8 cellular contexts compared by ENCODE assay signal in the genomic region with DNA sequence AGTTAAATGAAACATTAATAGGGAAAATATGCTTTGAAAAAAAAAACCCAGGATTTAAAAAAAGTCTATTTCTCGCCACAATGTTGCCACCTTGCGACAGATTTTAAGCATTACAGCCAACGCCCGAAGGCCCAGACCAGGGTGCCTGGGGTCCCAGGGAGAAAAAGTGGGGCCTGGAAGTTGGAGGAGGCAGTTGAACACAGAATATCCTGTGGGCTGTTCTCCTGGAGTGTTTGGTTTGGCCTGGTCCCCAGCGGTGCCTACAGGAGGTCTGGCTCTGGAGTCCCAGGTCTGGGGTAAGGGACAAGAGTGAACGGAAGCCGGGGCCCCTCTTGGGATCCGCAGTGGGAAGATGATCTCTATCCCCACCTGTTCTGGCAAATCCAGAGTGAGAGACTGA. TPM values are rescaled to one million over a fixed set of nuclear protein-coding genes. Genes with fewer than 3 reads are reported as not detected.
DNase-seq lines count a peak whose midpoint lies in the region; ATAC-seq, FAIRE-seq and TF ChIP-seq lines count a peak whose summit lies in the region.

No MANE protein-coding gene starts in this region.

- FAIRE-seq in bronchial epithelial cell (lab: Jason Lieb, UNC), result no peak

- H3K9me3 ChIP-seq in CD4-positive, CD25-positive, alpha-beta regulatory T cell (ENCODE audit: control insufficient read depth in 2 of 2, low read length in 2 of 2), result no peaks in the 10 kb centered on the region
- H3K9me3 ChIP-seq in SU-DHL-6 (ENCODE audit: insufficient read depth, low read length) (no peaks in the 10 kb centered on the region), thoracic aorta (no peaks in the 10 kb centered on the region)

- no peaks in the 10 kb centered on the region for H3K79me2 ChIP-seq in SU-DHL-6 (ENCODE audit: insufficient read depth, low read length)

- peaks cover 13 to 57% (median 26%) of the 10 kb centered on the region in 4 donors for H3K4me1 Mint-ChIP-seq in CD4-positive, CD25-positive, alpha-beta regulatory T cell
- H3K4me1 Mint-ChIP-seq in HFFc6 (ENCODE audit: low read depth), result peaks cover 44% of the 10 kb centered on the region

- H3K4me1 ChIP-seq in CD4-positive, CD25-positive, alpha-beta regulatory T cell (ENCODE audit: control insufficient read depth, insufficient read depth, low read length, poor library complexity, severe bottlenecking), result peaks cover 58% of the 10 kb centered on the region
- peaks cover 30 to 54% of the 10 kb centered on the region in 2 donors for H3K4me1 ChIP-seq in thoracic aorta (ENCODE audit: control insufficient read depth in 1 of 2, low read depth in 2 of 2)

- H3K27me3 Mint-ChIP-seq in CD4-positive, CD25-positive, alpha-beta regulatory T cell, result peaks cover 75% of the 10 kb centered on the region
- peaks cover 29% of the 10 kb centered on the region for H3K27me3 Mint-ChIP-seq in HFFc6 (ENCODE audit: insufficient read depth)

- peaks cover 5% of the 10 kb centered on the region for H3K36me3 Mint-ChIP-seq in CD4-positive, CD25-positive, alpha-beta regulatory T cell
- H3K36me3 Mint-ChIP-seq in HFFc6 (ENCODE audit: low read depth), result no peaks in the 10 kb centered on the region

- H3K4me3 ChIP-seq in CD4-positive, CD25-positive, alpha-beta regulatory T cell (ENCODE audit: low read depth, low read length), result peak overlapping the region; percentile 58
- H3K4me3 ChIP-seq in SU-DHL-6 (ENCODE audit: insufficient read depth, low read length, poor library complexity, severe bottlenecking) (peak overlapping the region; percentile 41), bronchial epithelial cell (ENCODE audit: low read depth, low read length) (no peak overlapping the region), thoracic aorta (peak overlapping the region; percentile 66)

- peaks cover 19% of the 10 kb centered on the region for H3K27me3 ChIP-seq in CD4-positive, CD25-positive, alpha-beta regulatory T cell (ENCODE audit: control insufficient read depth, insufficient read depth, low read length)
- H3K27me3 ChIP-seq in SU-DHL-6 (ENCODE audit: low read length) (no peaks in the 10 kb centered on the region), bronchial epithelial cell (ENCODE audit: control insufficient read depth, insufficient read depth, low read length) (peaks cover 37% of the 10 kb centered on the region), thoracic aorta (replicated peaks; ENCODE audit: insufficient read depth) (peaks cover 21% of the 10 kb centered on the region)

- TF ChIP-seq CTCF in HFFc6 (IDR thresholded peaks at IDR 0.05) (peak; percentile 94), SU-DHL-6 (IDR thresholded peaks at IDR 0.05; ENCODE audit: insufficient read depth, low read length, poor library complexity, severe bottlenecking) (peak; percentile 89), bronchial epithelial cell (IDR thresholded peaks at IDR 0.05; ENCODE audit: insufficient read depth, low read length, severe bottlenecking) (peak; percentile 48), thoracic aorta (IDR thresholded peaks at IDR 0.05) (peak; percentile 82)

- peak overlapping the region; percentile 63 for H3K4me2 ChIP-seq in SU-DHL-6 (ENCODE audit: low read depth, low read length, poor library complexity, severe bottlenecking)

- H3K27ac Mint-ChIP-seq in CD4-positive, CD25-positive, alpha-beta regulatory T cell, result peak overlapping the region in 2 of 3 donors; percentile 20 to 54
- no peak overlapping the region for H3K27ac Mint-ChIP-seq in HFFc6

- H3K4me3 Mint-ChIP-seq in CD4-positive, CD25-positive, alpha-beta regulatory T cell, result peak overlapping the region; percentile 78 to 98 (median 90)
- peak overlapping the region; percentile 79 for H3K4me3 Mint-ChIP-seq in HFFc6

- H3F3A ChIP-seq in SU-DHL-6 (ENCODE audit: insufficient read depth), result no peaks in the 10 kb centered on the region

- H3K9ac ChIP-seq in SU-DHL-6 (ENCODE audit: low read length), result peak overlapping the region; percentile 31

- H3K9me3 Mint-ChIP-seq in CD4-positive, CD25-positive, alpha-beta regulatory T cell, result peaks cover 0 to 7% (median 0%) of the 10 kb centered on the region in 7 donors
- H3K9me3 Mint-ChIP-seq in HFFc6, result peaks cover 3% of the 10 kb centered on the region; the same call in 1 of the 2 replicates

- H3K27ac ChIP-seq in CD4-positive, CD25-positive, alpha-beta regulatory T cell (ENCODE audit: insufficient read depth, low read length, poor library complexity, severe bottlenecking), result no peak overlapping the region
- H3K27ac ChIP-seq in SU-DHL-6 (ENCODE audit: low read depth, low read length) (no peak overlapping the region), thoracic aorta (no peak overlapping the region)

- H2AFZ ChIP-seq in SU-DHL-6 (ENCODE audit: low read depth, low read length, severe bottlenecking), result peak overlapping the region; percentile 87

- ATAC-seq in CD4-positive, CD25-positive, alpha-beta regulatory T cell (ENCODE audit: low read depth in 2 of 2), result no peak
- no peak for ATAC-seq in thoracic aorta (ENCODE audit: insufficient number of reproducible peaks, low FRiP score, low read depth)
- ATAC-seq in HG02759 (IDR thresholded peaks at IDR 0.05; ENCODE audit: unreplicated experiment), result no peak
- ATAC-seq in HG02852 (IDR thresholded peaks at IDR 0.05; ENCODE audit: unreplicated experiment), result no peak

- H3K36me3 ChIP-seq in CD4-positive, CD25-positive, alpha-beta regulatory T cell (ENCODE audit: control insufficient read depth, insufficient read depth, low read length), result no peaks in the 10 kb centered on the region
- H3K36me3 ChIP-seq in SU-DHL-6 (ENCODE audit: low read length), result no peaks in the 10 kb centered on the region
- H3K36me3 ChIP-seq in bronchial epithelial cell (ENCODE audit: control insufficient read depth, insufficient read depth, low read length), result no peaks in the 10 kb centered on the region
- no peaks in the 10 kb centered on the region for H3K36me3 ChIP-seq in thoracic aorta

- no peaks in the 10 kb centered on the region for H4K20me1 ChIP-seq in SU-DHL-6 (ENCODE audit: low read depth, low read length)

- no peaks in the 10 kb centered on the region for H3K9me2 ChIP-seq in SU-DHL-6 (replicated peaks; ENCODE audit: insufficient read depth, low read length)

- DNase-seq in CD4-positive, CD25-positive, alpha-beta regulatory T cell, result peak; percentile 44 to 59 (median 56)
- DNase-seq in HFFc6 (peak; percentile 8), bronchial epithelial cell (ENCODE audit: low read depth) (peak; percentile 38), medulla oblongata (ENCODE audit: extremely low spot score) (peak; percentile 62), thoracic aorta (ENCODE audit: low spot score) (no peak)

RNA-seq across cellular contexts. Expression of a gene that starts 3.4 kb away (rescaled TPM):
- total RNA-seq in CD4-positive, CD25-positive, alpha-beta regulatory T cell, result not detected
- not detected for polyA plus RNA-seq in CD4-positive, CD25-positive, alpha-beta regulatory T cell
- not detected for total RNA-seq in HFFc6 (2021; fragmentation: NEBNext Ultra II Directional; extraction: Animal tissue kit (Norgen Biotek cat#: 25700))
- total RNA-seq in bronchial epithelial cell (not detected in 2 replicates), thoracic aorta (not detected)

RNA-seq across cellular contexts. Expression of a gene that starts 11.2 kb away (rescaled TPM):
- total RNA-seq in CD4-positive, CD25-positive, alpha-beta regulatory T cell, result 2.5 TPM
- polyA plus RNA-seq in CD4-positive, CD25-positive, alpha-beta regulatory T cell, result not detected
- under 1 TPM in 5 of 6 experiments, not detected in 1; 0.05 to 0.13 (median 0.09) TPM for total RNA-seq in HFFc6 (2021; fragmentation: NEBNext Ultra II Directional; extraction: Animal tissue kit (Norgen Biotek cat#: 25700))
- under 0.01 TPM in 2 replicates for total RNA-seq in bronchial epithelial cell
- 1 to 10 TPM in 1 of 2 donors, under 1 TPM in 1; 0.78 to 3.5 TPM for total RNA-seq in thoracic aorta
